Comparison of ENCODE assay signal across 8 cellular contexts in the genomic region with DNA sequence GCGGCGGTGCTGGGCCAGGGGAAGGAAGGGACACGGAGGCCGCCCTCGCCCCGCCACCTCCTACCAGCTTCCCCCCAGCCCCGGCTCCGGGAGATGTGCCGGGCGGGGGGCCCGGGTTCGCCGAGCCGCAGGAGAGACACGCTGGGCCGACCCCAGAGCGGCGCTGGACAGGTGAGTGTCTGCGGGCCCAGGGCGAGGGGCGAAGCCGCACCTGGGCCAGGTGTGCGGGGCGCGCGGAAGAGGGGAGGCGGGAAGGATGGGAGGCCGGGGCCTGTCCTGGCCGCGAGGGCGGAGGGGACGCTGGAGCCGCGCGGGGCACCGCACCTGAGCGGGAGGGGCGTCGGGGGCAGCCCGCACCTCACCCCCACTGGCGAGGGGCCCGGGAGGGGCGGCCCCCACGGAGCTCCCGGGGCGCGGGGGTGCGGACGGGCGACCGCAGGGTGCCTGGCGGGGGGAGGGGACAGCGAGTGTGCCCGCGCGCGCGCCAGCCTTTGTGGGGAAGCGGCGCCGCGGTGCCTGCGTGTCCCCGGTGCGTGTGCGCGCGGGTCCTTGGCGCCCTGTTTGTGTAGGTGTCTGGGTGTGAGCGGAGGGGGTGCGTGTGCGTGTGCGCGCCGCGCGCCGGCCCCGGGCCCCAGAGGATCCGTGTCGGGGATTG.
A peak's percentile ranks its signal among the peaks of the same experiment; 100 is the strongest.
DNase-seq lines count a peak whose midpoint lies in the region; ATAC-seq and TF ChIP-seq lines count a peak whose summit lies in the region.
"Not testable (repeated sequence)": the region's sequence is repeated elsewhere in the genome, so short reads cannot be mapped to it uniquely, and the experiment has no call there.

No MANE protein-coding gene starts in this region.

- not testable (repeated sequence) for H3K27me3 ChIP-seq in BE2C; NT2/D1 (ENCODE audit: insufficient read depth, insufficient read length); cardiac muscle cell
- H3K27me3 ChIP-seq in mucosa of stomach (ENCODE audit: control insufficient read depth, insufficient read depth, low read length) = peaks cover 28% of the 10 kb centered on the region

- not testable (repeated sequence) for H3K4me1 ChIP-seq in BE2C; NT2/D1 (ENCODE audit: insufficient read depth, insufficient read length); cardiac muscle cell (ENCODE audit: low read depth); mucosa of stomach (ENCODE audit: control insufficient read depth, insufficient read depth, low read length)

- not testable (repeated sequence) for H3K36me3 ChIP-seq in BE2C; NT2/D1 (ENCODE audit: insufficient read depth, insufficient read length, low read length); cardiac muscle cell; mucosa of stomach (ENCODE audit: control insufficient read depth, insufficient read depth, low read length)

- not testable (repeated sequence) for H3K9me3 Mint-ChIP-seq in activated CD8-positive, alpha-beta memory T cell treated with anti-CD3 and anti-CD28 coated beads, Interleukin-2, amount 10 ng/mL, durations not matched to agents 7 days and 5 days (ENCODE audit: low read depth)

- DNase-seq in BE2C; HFF-Myc (ENCODE audit: extremely low read depth, low read depth); NT2/D1 (ENCODE audit: low read depth, low spot score); activated CD8-positive, alpha-beta memory T cell treated with anti-CD3 and anti-CD28 coated beads, Interleukin-2, amount 10 ng/mL, durations not matched to agents 7 days and 5 days: not testable (repeated sequence)
- DNase-seq in central memory CD4-positive, alpha-beta T cell = peak; percentile 17
- peak in 1 of 2 donors; percentile 43 for DNase-seq in cardiac muscle cell (ENCODE audit: low read depth in 1 of 2, low spot score in 1 of 2)
- peak; percentile 37 for DNase-seq in stimulated activated CD4-positive, alpha-beta T cell treated with anti-CD3 and anti-CD28 coated beads, Interleukin-15, amount 100 ng/mL, for 24 hours

- H3K4me1 Mint-ChIP-seq in activated CD8-positive, alpha-beta memory T cell treated with anti-CD3 and anti-CD28 coated beads, Interleukin-2, amount 10 ng/mL, durations not matched to agents 7 days and 5 days = peaks cover 22% of the 10 kb centered on the region

- TF ChIP-seq CTCF in BE2C (IDR thresholded peaks at IDR 0.05; ENCODE audit: low read depth, low read length); HFF-Myc (IDR thresholded peaks at IDR 0.05; ENCODE audit: low read depth, low read length, missing control alignments); cardiac muscle cell (IDR thresholded peaks at IDR 0.05; ENCODE audit: low read depth, low read length): not testable (repeated sequence)

- not testable (repeated sequence) for H3K36me3 Mint-ChIP-seq in activated CD8-positive, alpha-beta memory T cell treated with anti-CD3 and anti-CD28 coated beads, Interleukin-2, amount 10 ng/mL, durations not matched to agents 7 days and 5 days

- H3K27me3 Mint-ChIP-seq in activated CD8-positive, alpha-beta memory T cell treated with anti-CD3 and anti-CD28 coated beads, Interleukin-2, amount 10 ng/mL, durations not matched to agents 7 days and 5 days = peaks cover 58% of the 10 kb centered on the region

- CTCF ChIA-PET in activated CD8-positive, alpha-beta memory T cell treated with anti-CD3 and anti-CD28 coated beads, Interleukin-2, amount 10 ng/mL, durations not matched to agents 7 days and 5 days (lab: Charles Lee) = not testable (repeated sequence)

- H3K9me3 ChIP-seq in BE2C; NT2/D1 (ENCODE audit: insufficient read depth, low read length); cardiac muscle cell (ENCODE audit: low read depth); mucosa of stomach (ENCODE audit: control insufficient read depth, low read length): not testable (repeated sequence)

- H3K4me3 ChIP-seq in BE2C (ENCODE audit: low read depth, low read length) (peak overlapping the region; percentile 53), HFF-Myc (replicated peaks; ENCODE audit: low read depth, low read length) (peak overlapping the region; percentile 58), NT2/D1 (ENCODE audit: insufficient read length, low read depth) (peak overlapping the region; percentile 58), cardiac muscle cell (peak overlapping the region; percentile 71)
- H3K4me3 ChIP-seq in mucosa of stomach (ENCODE audit: low read length) = not testable (repeated sequence)

- not testable (repeated sequence) for H3K27ac Mint-ChIP-seq in activated CD8-positive, alpha-beta memory T cell treated with anti-CD3 and anti-CD28 coated beads, Interleukin-2, amount 10 ng/mL, durations not matched to agents 7 days and 5 days

- H3K27ac ChIP-seq in cardiac muscle cell = peak overlapping the region; percentile 7

- peak overlapping the region; percentile 77 for H3K9ac ChIP-seq in NT2/D1 (ENCODE audit: insufficient read length, low read depth)
- H3K9ac ChIP-seq in mucosa of stomach (ENCODE audit: low read length) = peak overlapping the region; percentile 15

- H3K4me3 Mint-ChIP-seq in activated CD8-positive, alpha-beta memory T cell treated with anti-CD3 and anti-CD28 coated beads, Interleukin-2, amount 10 ng/mL, durations not matched to agents 7 days and 5 days = peak overlapping the region; percentile 61

- ATAC-seq in activated CD8-positive, alpha-beta memory T cell treated with anti-CD3 and anti-CD28 coated beads, Interleukin-2, amount 10 ng/mL, durations not matched to agents 7 days and 5 days = peak; percentile 13
